Comparison of ENCODE assay signal across 1 cellular context in the genomic region with DNA sequence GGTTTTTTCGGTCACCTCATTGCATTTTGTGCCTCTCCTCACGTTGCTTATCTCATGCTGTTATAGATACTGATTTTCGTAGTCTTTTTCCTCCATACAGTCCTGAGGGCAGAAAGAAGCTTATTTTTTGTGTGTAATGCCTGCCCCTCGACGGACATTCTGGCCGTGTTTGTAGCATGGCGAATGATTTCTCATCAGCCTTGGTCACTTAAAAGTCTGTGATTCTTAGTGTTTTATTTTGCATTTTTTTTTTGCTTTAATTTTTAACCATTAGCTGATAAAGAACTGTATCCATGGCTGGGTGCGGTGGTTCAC.
TF ChIP-seq lines count a peak whose summit lies in the region.

No MANE protein-coding gene starts in this region.

TF ChIP-seq in IMR-90, 13 proteins besides CTCF, POLR2A, EP300 and RAD21:
- no peak for TF ChIP-seq RFX5 (IDR thresholded peaks at IDR 0.05; ENCODE audit: low read depth, low read length)
- no peak for TF ChIP-seq ELK1 (IDR thresholded peaks at IDR 0.05; ENCODE audit: borderline replicate concordance, low read depth, low read length)
- TF ChIP-seq SMC3 (IDR thresholded peaks at IDR 0.05; ENCODE audit: low read depth, low read length), result no peak
